Comparison of ENCODE assay signal across 10 cellular contexts in genomic region chr9:113649054-113649453, GRCh38.
A peak's percentile ranks its signal among the peaks of the same experiment; 100 is the strongest.
DNase-seq lines count a peak whose midpoint lies in the region; ATAC-seq and TF ChIP-seq lines count a peak whose summit lies in the region.
"Had no signal": no experiment of that assay in that cellular context is flagged by ENCODE, and none has a peak within 500 bp of the region (broad histone marks: within the 10 kb centered on the region; RNA-seq: fewer than 3 reads in every experiment).

No MANE protein-coding gene starts in this region.

- no peak for ATAC-seq in GM21528 (IDR thresholded peaks at IDR 0.05; ENCODE audit: low FRiP score, unreplicated experiment)

- DNase-seq in DMS79 treated with DMSO at 0.1 percent for 48 hours (lab: John Stamatoyannopoulos, UW) (peak; percentile 75), NCI-H774 (lab: John Stamatoyannopoulos, UW) (peak; percentile 16), foreskin fibroblast (peak; percentile 86 to 93), pons (ENCODE audit: low spot score) (peak; percentile 95), HT-29 (ENCODE audit: low spot score) (no peak), COLO668 (lab: John Stamatoyannopoulos, UW; ENCODE audit: unreplicated experiment) (no peak)
- DNase-seq in activated CD4-positive, CD25-positive, alpha-beta regulatory T cell (lab: John Stamatoyannopoulos, UW), result no peak
- DNase-seq: effector CD4-positive, alpha-beta T cell; PC-9 had no signal

- no peak overlapping the region for H3K4me3 ChIP-seq in foreskin fibroblast (ENCODE audit: low read depth in 1 of 2, low read length in 2 of 2)
- H3K4me3 ChIP-seq: PC-9 had no signal

- no peak for TF ChIP-seq CTCF in foreskin fibroblast (IDR thresholded peaks at IDR 0.05; ENCODE audit: low read depth, low read length)

Comparison
In these comparisons a context has a peak if more than half of its experiments do, and no peak if none do; other contexts are left out.
1. DNase-seq: peak in DMS79 treated with DMSO at 0.1 percent for 48 hours (single experiment), NCI-H774 (single experiment), foreskin fibroblast (2 of 2) and pons (single experiment); none in activated CD4-positive, CD25-positive, alpha-beta regulatory T cell (0 of 4), HT-29 (single experiment) and COLO668 (single experiment).